In the genomic region with DNA sequence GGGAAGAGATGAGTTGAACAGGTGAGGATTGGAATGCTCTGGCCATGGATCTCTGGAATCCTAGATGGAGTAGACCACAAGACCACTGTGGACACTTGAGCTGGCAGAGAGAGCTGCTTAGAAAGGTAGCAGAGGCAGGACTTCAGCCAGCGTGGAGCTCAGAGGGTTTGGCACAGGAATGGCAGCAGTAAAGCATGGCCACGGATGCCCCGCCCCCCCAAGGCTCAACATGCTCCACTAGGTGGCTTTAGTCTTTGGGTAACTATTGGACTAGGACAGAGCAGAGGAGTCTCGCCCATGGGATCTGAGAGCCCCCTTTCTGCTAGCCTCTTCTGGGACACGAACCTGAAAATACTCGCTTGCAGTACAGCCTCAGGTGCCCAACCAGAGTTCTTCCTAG, we compare ENCODE assay signal across 19 cellular contexts.
DNase-seq lines count a peak whose midpoint lies in the region; ATAC-seq and TF ChIP-seq lines count a peak whose summit lies in the region.
"Had no signal": no experiment of that assay in that cellular context is flagged by ENCODE, and none has a peak within 500 bp of the region (broad histone marks: within the 10 kb centered on the region; RNA-seq: fewer than 3 reads in every experiment).

No MANE protein-coding gene starts in this region.

- H3K23ac ChIP-seq in neuronal stem cell (ENCODE audit: low read depth, low read length, poor library complexity), result no peak overlapping the region

- H3K4me2 ChIP-seq in neuronal stem cell (ENCODE audit: insufficient read depth, low read length, poor library complexity, severe bottlenecking), result no peak overlapping the region
- H3K4me2 ChIP-seq: A549 had no signal

- no peak overlapping the region for H3K27ac Mint-ChIP-seq in stimulated activated naive CD8-positive, alpha-beta T cell treated with anti-CD3 and anti-CD28 coated beads, Interleukin-15, amount 100 ng/mL, for 72 hours
- no peak overlapping the region for H3K27ac Mint-ChIP-seq in WTC11
- H3K27ac Mint-ChIP-seq: CD4-positive, alpha-beta T cell had no signal

- no peaks in the 10 kb centered on the region for H3K9me3 Mint-ChIP-seq in stimulated activated naive CD8-positive, alpha-beta T cell treated with anti-CD3 and anti-CD28 coated beads, Interleukin-15, amount 100 ng/mL, for 72 hours
- peaks cover 16% of the 10 kb centered on the region for H3K9me3 Mint-ChIP-seq in WTC11
- H3K9me3 Mint-ChIP-seq: CD4-positive, alpha-beta T cell had no signal

- H3K9ac ChIP-seq in neuronal stem cell (ENCODE audit: low read depth, low read length, poor library complexity), result no peak overlapping the region

- no peaks in the 10 kb centered on the region for H3K36me3 Mint-ChIP-seq in WTC11

- H2BK120ac ChIP-seq in neuronal stem cell (ENCODE audit: low read depth, low read length), result no peak overlapping the region

- H2AFZ ChIP-seq in neuronal stem cell (ENCODE audit: low read length), result no peak overlapping the region

- CTCF ChIA-PET in WTC11 (lab: Charles Lee), result interaction anchor here (0.9 to 1.0 kb wide), 2 partner anchors 91 to 221 kb away, joined by 3 read pairs; no protein-coding TSS in a partner anchor

- H3K36me3 ChIP-seq in neuronal stem cell (replicated peaks in 1 of 2; ENCODE audit: control insufficient read depth in 2 of 2, insufficient read depth in 2 of 2, low read length in 2 of 2), result no peaks in the 10 kb centered on the region

- no peak overlapping the region for H3K4me3 Mint-ChIP-seq in stimulated activated naive CD8-positive, alpha-beta T cell treated with anti-CD3 and anti-CD28 coated beads, Interleukin-15, amount 100 ng/mL, for 72 hours
- H3K4me3 Mint-ChIP-seq in WTC11, result no peak overlapping the region
- H3K4me3 Mint-ChIP-seq: CD4-positive, alpha-beta T cell had no signal

- no peak overlapping the region for H2BK15ac ChIP-seq in neuronal stem cell (ENCODE audit: low read length)

- peak overlapping the region; percentile 49 for H2BK5ac ChIP-seq in neuronal stem cell (ENCODE audit: low read length)

- H3K4me1 ChIP-seq in neuronal stem cell (ENCODE audit: control insufficient read depth in 2 of 2, insufficient read depth in 1 of 2, low read depth in 1 of 2, low read length in 2 of 2), result no peaks in the 10 kb centered on the region
- H3K4me1 ChIP-seq: A549, Caco-2 had no signal

- H3K27me3 Mint-ChIP-seq in stimulated activated naive CD8-positive, alpha-beta T cell treated with anti-CD3 and anti-CD28 coated beads, Interleukin-15, amount 100 ng/mL, for 72 hours, result no peaks in the 10 kb centered on the region
- no peaks in the 10 kb centered on the region for H3K27me3 Mint-ChIP-seq in WTC11 (ENCODE audit: low read depth)
- H3K27me3 Mint-ChIP-seq: CD4-positive, alpha-beta T cell had no signal

- no peak overlapping the region for H4K91ac ChIP-seq in neuronal stem cell (ENCODE audit: low read depth, low read length, poor library complexity)

- DNase-seq in stimulated activated naive CD8-positive, alpha-beta T cell treated with anti-CD3 and anti-CD28 coated beads, Interleukin-15, Interleukin-2, amounts not matched to agents 100 U/mL and 50 U/mL, for 24 hours, result no peak
- no peak for DNase-seq in stimulated activated naive CD8-positive, alpha-beta T cell treated with anti-CD3 and anti-CD28 coated beads, Interleukin-15, amount 100 ng/mL, for 72 hours
- DNase-seq in WTC11 (ENCODE audit: low spot score) (no peak), neuronal stem cell (ENCODE audit: low spot score) (no peak), superior temporal gyrus (ENCODE audit: extremely low spot score) (no peak), D341Med (ENCODE audit: low spot score) (no peak), NOMO-1 (lab: John Stamatoyannopoulos, UW; ENCODE audit: unreplicated experiment in 2 of 2) (no peak)
- no peak for DNase-seq in stimulated activated CD4-positive, alpha-beta T cell treated with anti-CD3 and anti-CD28 coated beads, Interleukin-4, amount 100 ng/mL, for 4 hours
- DNase-seq: AML-193; CD4-positive, alpha-beta T cell; DMS153; DMS79 treated with DMSO at 0.1 percent for 48 hours; EL; GOT3; H7 had no signal

- H3K4ac ChIP-seq in neuronal stem cell (ENCODE audit: low read length), result no peak overlapping the region

- no peak overlapping the region for H2BK12ac ChIP-seq in neuronal stem cell (ENCODE audit: low read length)

- peaks cover 0 to 2% of the 10 kb centered on the region in 2 donors for H3K9me3 ChIP-seq in neuronal stem cell (replicated peaks in 1 of 2; ENCODE audit: control insufficient read depth in 2 of 2, insufficient read depth in 1 of 2, low read depth in 1 of 2, low read length in 2 of 2)
- H3K9me3 ChIP-seq: A549, Caco-2 had no signal

- no CpG with 5 or more reads among the region's 6 CpGs for WGBS in neuronal stem cell (ENCODE audit: extremely low coverage in 2 of 2, insufficient read length in 2 of 2, insufficient replicate concordance in 1 of 2), 2 donors

- peak; percentile 19 for ATAC-seq in stimulated activated naive CD8-positive, alpha-beta T cell treated with anti-CD3 and anti-CD28 coated beads, Interleukin-15, Interleukin-2, amounts not matched to agents 100 U/mL and 50 U/mL, for 24 hours
- ATAC-seq in stimulated activated naive CD8-positive, alpha-beta T cell treated with anti-CD3 and anti-CD28 coated beads, Interleukin-15, amount 100 ng/mL, for 72 hours, result no peak
- ATAC-seq in WTC11, result peak; percentile 73
- ATAC-seq: A549 had no signal

- H2AK5ac ChIP-seq in neuronal stem cell (ENCODE audit: low read depth, low read length), result no peak overlapping the region

- H3K27me3 ChIP-seq in neuronal stem cell (ENCODE audit: control insufficient read depth in 3 of 3, insufficient read depth in 3 of 3, low read depth in 1 of 3, low read length in 3 of 3), result no peaks in the 10 kb centered on the region

- POLR2A ChIA-PET in WTC11 (lab: Charles Lee), result no interaction called here

- no peak overlapping the region for H3K18ac ChIP-seq in neuronal stem cell (ENCODE audit: low read length)

- no peaks in the 10 kb centered on the region for H3K79me1 ChIP-seq in neuronal stem cell (ENCODE audit: low read depth, low read length)

- no peak overlapping the region for H4K8ac ChIP-seq in neuronal stem cell (ENCODE audit: low read depth, low read length)

- H3K27ac ChIP-seq in neuronal stem cell (replicated peaks; ENCODE audit: low read length), result no peak overlapping the region
- H3K27ac ChIP-seq: 22Rv1, A549, C4-2B had no signal

- TF ChIP-seq CTCF in WTC11 (IDR thresholded peaks at IDR 0.05), result no peak

- no peaks in the 10 kb centered on the region for H3K4me1 Mint-ChIP-seq in stimulated activated naive CD8-positive, alpha-beta T cell treated with anti-CD3 and anti-CD28 coated beads, Interleukin-15, amount 100 ng/mL, for 72 hours
- H3K4me1 Mint-ChIP-seq in WTC11, result no peaks in the 10 kb centered on the region

- H3K4me3 ChIP-seq in neuronal stem cell (ENCODE audit: low read length in 2 of 2), result no peak overlapping the region
- H3K4me3 ChIP-seq: A549 had no signal

- no peak overlapping the region for H3K14ac ChIP-seq in neuronal stem cell (ENCODE audit: low read length)

TF ChIP-seq in WTC11, 78 proteins besides CTCF, POLR2A, EP300 and RAD21:
- TF ChIP-seq ELF4 (CRISPR knock-in tag; IDR thresholded peaks at IDR 0.05; ENCODE audit: low read depth) (no peak), TP53 (CRISPR knock-in tag; IDR thresholded peaks at IDR 0.05) (no peak), ESRRA (CRISPR knock-in tag; IDR thresholded peaks at IDR 0.05; ENCODE audit: borderline replicate concordance) (no peak)
- TF ChIP-seq, protein P1, sequence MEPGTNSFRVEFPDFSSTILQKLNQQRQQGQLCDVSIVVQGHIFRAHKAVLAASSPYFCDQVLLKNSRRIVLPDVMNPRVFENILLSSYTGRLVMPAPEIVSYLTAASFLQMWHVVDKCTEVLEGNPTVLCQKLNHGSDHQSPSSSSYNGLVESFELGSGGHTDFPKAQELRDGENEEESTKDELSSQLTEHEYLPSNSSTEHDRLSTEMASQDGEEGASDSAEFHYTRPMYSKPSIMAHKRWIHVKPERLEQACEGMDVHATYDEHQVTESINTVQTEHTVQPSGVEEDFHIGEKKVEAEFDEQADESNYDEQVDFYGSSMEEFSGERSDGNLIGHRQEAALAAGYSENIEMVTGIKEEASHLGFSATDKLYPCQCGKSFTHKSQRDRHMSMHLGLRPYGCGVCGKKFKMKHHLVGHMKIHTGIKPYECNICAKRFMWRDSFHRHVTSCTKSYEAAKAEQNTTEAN (CRISPR knock-in tag; IDR thresholded peaks at IDR 0.05), result no peak
- TF ChIP-seq, protein P2, sequence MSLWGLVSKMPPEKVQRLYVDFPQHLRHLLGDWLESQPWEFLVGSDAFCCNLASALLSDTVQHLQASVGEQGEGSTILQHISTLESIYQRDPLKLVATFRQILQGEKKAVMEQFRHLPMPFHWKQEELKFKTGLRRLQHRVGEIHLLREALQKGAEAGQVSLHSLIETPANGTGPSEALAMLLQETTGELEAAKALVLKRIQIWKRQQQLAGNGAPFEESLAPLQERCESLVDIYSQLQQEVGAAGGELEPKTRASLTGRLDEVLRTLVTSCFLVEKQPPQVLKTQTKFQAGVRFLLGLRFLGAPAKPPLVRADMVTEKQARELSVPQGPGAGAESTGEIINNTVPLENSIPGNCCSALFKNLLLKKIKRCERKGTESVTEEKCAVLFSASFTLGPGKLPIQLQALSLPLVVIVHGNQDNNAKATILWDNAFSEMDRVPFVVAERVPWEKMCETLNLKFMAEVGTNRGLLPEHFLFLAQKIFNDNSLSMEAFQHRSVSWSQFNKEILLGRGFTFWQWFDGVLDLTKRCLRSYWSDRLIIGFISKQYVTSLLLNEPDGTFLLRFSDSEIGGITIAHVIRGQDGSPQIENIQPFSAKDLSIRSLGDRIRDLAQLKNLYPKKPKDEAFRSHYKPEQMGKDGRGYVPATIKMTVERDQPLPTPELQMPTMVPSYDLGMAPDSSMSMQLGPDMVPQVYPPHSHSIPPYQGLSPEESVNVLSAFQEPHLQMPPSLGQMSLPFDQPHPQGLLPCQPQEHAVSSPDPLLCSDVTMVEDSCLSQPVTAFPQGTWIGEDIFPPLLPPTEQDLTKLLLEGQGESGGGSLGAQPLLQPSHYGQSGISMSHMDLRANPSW (CRISPR knock-in tag; conservative IDR thresholded peaks at IDR 0.05; ENCODE audit: low read depth), result no peak
- TF ChIP-seq, protein P3, sequence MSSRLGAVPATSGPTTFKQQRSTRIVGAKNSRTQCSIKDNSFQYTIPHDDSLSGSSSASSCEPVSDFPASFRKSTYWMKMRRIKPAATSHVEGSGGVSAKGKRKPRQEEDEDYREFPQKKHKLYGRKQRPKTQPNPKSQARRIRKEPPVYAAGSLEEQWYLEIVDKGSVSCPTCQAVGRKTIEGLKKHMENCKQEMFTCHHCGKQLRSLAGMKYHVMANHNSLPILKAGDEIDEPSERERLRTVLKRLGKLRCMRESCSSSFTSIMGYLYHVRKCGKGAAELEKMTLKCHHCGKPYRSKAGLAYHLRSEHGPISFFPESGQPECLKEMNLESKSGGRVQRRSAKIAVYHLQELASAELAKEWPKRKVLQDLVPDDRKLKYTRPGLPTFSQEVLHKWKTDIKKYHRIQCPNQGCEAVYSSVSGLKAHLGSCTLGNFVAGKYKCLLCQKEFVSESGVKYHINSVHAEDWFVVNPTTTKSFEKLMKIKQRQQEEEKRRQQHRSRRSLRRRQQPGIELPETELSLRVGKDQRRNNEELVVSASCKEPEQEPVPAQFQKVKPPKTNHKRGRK (CRISPR knock-in tag; IDR thresholded peaks at IDR 0.05; ENCODE audit: borderline replicate concordance), result no peak
